ENCODE assay signal across 8 cellular contexts in the genomic region with DNA sequence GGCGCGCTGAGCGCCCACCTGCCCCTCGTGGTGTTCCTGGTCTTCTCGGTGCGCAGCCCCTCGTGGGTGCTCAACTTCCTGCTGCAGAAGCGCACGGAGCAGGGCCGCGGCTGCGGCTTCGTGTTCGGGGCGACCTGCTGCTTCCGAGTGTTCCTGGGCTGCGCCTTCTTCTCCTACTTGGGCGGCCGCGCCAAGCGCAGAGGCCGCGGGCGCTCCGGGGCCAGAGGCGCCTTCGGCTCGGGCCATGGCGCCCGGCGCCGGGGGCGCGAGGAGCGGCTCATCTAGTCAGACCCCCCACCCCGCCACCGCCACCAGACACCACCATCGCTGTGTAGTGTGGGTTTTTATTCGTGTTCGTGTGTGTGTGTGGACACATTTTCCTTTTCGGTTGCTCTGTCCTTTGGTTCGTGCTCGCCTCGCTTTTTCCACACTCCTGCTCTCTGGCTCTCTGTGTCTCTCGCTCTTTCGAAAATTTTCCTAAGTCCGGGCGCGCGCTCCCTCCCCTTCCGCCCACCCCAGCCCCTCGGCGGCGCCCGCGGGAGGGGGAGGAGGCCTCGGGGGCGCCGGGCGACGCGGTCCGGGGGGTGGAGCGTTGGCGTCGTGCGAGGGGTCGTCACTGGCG. TPM values are rescaled to one million over a fixed set of nuclear protein-coding genes. Genes with fewer than 3 reads are reported as not detected.
DNase-seq lines count a peak whose midpoint lies in the region; ATAC-seq and TF ChIP-seq lines count a peak whose summit lies in the region.

No MANE protein-coding gene starts in this region.

- peak overlapping the region; percentile 93 for H3K4me2 ChIP-seq in Karpas-422 (ENCODE audit: low read depth, low read length, poor library complexity, severe bottlenecking)

- H3K4me1 ChIP-seq in Karpas-422 (ENCODE audit: low read length) (peaks cover 44% of the 10 kb centered on the region), testis (peaks cover 23% of the 10 kb centered on the region)

- peak; percentile 20 for ATAC-seq in GM19452 (IDR thresholded peaks at IDR 0.05; ENCODE audit: unreplicated experiment)

- peak overlapping the region; percentile 86 for H3K9ac ChIP-seq in Karpas-422 (ENCODE audit: low read length)
- peak overlapping the region; percentile 85 for H3K9ac ChIP-seq in SK-N-MC (ENCODE audit: insufficient read length)

- H3K79me2 ChIP-seq in Karpas-422 (ENCODE audit: low read length), result peaks cover 53% of the 10 kb centered on the region

- H3K27ac ChIP-seq in Karpas-422 (ENCODE audit: low read length) (peak overlapping the region; percentile 85), SK-N-MC (peak overlapping the region; percentile 96), testis (peak overlapping the region; percentile 94 to 99)

- no peaks in the 10 kb centered on the region for H3K27me3 ChIP-seq in Karpas-422 (ENCODE audit: low read length)
- no peaks in the 10 kb centered on the region for H3K27me3 ChIP-seq in testis

- intact Hi-C loops in testis (cut with DNase I; ENCODE audit: low total_unique reads), result loop anchor here (5.0 kb wide), 1 partner anchor 92 kb away; a partner anchor contains a TSS

- no peaks in the 10 kb centered on the region for H3K9me2 ChIP-seq in Karpas-422 (replicated peaks; ENCODE audit: insufficient read depth, low read length)

- no peak overlapping the region; the same call in 1 of the 2 replicates for H2AFZ ChIP-seq in Karpas-422 (ENCODE audit: low read length)

- 1% methylated on average over 36 to 67 of the region's 69 CpGs for WGBS in testis, 2 donors

- H3K9me3 ChIP-seq in Karpas-422 (ENCODE audit: low read length) (no peaks in the 10 kb centered on the region), SK-N-MC (ENCODE audit: low read depth, low read length) (no peaks in the 10 kb centered on the region), testis (no peaks in the 10 kb centered on the region)

- H3K4me3 ChIP-seq in Karpas-422 (ENCODE audit: low read length), result peak overlapping the region; percentile 74
- peak overlapping the region; percentile 86 for H3K4me3 ChIP-seq in SK-N-MC
- peak overlapping the region; percentile 73 to 85 for H3K4me3 ChIP-seq in testis

- DNase-seq in AML-193 (lab: John Stamatoyannopoulos, UW) (peak; percentile 20 to 27), Karpas-422 (peak; percentile 90), SK-N-MC (ENCODE audit: low read depth, low spot score) (no peak), glomerular endothelial cell (ENCODE audit: extremely low read depth, low read depth, low spot score) (peak; percentile 20), occipital lobe (lab: John Stamatoyannopoulos, UW) (peak; percentile 56), testis (peak; percentile 75)
- peak; percentile 76 for DNase-seq in activated naive CD4-positive, alpha-beta T cell treated with anti-CD3 and anti-CD28 coated beads, Interleukin-2, amount 50 U/mL, for 16 hours

- peaks cover 15% of the 10 kb centered on the region; the same call in 1 of the 2 replicates for H3K36me3 ChIP-seq in Karpas-422 (ENCODE audit: insufficient read depth, low read length)
- peaks cover 4% of the 10 kb centered on the region for H3K36me3 ChIP-seq in SK-N-MC (ENCODE audit: insufficient read depth, low read length)
- H3K36me3 ChIP-seq in testis (ENCODE audit: low read depth, missing control alignments), result no peaks in the 10 kb centered on the region

- H4K20me1 ChIP-seq in Karpas-422 (ENCODE audit: insufficient read depth, low read depth, low read length), result peaks cover 22% of the 10 kb centered on the region

- no peak for TF ChIP-seq CTCF in testis (IDR thresholded peaks at IDR 0.05)

- no peak for TF ChIP-seq POLR2A in testis (IDR thresholded peaks at IDR 0.05)

RNA-seq across cellular contexts. Expression of a gene that starts 38.0 kb away (rescaled TPM):
- total RNA-seq in Karpas-422 (2014; rRNA removed; shearing (Covaris generic); ENCODE audit: low replicate concordance), result 600 and 624 TPM in 2 replicates
- total RNA-seq in glomerular endothelial cell (827 and 1,103 TPM in 2 replicates), occipital lobe (344 TPM), testis (100 to 1,000 TPM; 880 to 885 TPM)
- 716 TPM for polyA plus RNA-seq in testis (ENCODE audit: insufficient read depth, low read depth, low replicate concordance)

RNA-seq across cellular contexts. Expression of a gene that starts 39.9 kb away (rescaled TPM):
- total RNA-seq in Karpas-422 (2014; rRNA removed; shearing (Covaris generic); ENCODE audit: low replicate concordance), result 4.0 and 6.3 TPM in 2 replicates
- total RNA-seq in glomerular endothelial cell (not detected in 2 replicates), occipital lobe (0.94 TPM), testis (1 to 10 TPM; 3.5 to 4.4 TPM)
- polyA plus RNA-seq in testis (ENCODE audit: insufficient read depth, low read depth, low replicate concordance), result 1.1 TPM
